In genomic region chr7:70035509-70035908, GRCh38 we compare ENCODE assay signal across 14 cellular contexts.
A peak's percentile ranks its signal among the peaks of the same experiment; 100 is the strongest.
DNase-seq lines count a peak whose midpoint lies in the region; ATAC-seq lines count a peak whose summit lies in the region.
"Had no signal": no experiment of that assay in that cellular context is flagged by ENCODE, and none has a peak within 500 bp of the region (broad histone marks: within the 10 kb centered on the region; RNA-seq: fewer than 3 reads in every experiment).

No MANE protein-coding gene starts in this region.

- no peak for DNase-seq in Right ventricle myocardium superior
- DNase-seq in cardiac septum (ENCODE audit: low spot score) = no peak
- DNase-seq in fibroblast of gingiva (ENCODE audit: low read depth) = peak; percentile 39
- no peak for DNase-seq in left ventricle myocardium superior
- no peak for DNase-seq in NCI-H524 treated with DMSO at 0.1 percent for 48 hours (lab: John Stamatoyannopoulos, UW)
- no peak for DNase-seq in T-helper 1 cell
- DNase-seq: 8988T; CD4-positive, alpha-beta memory T cell; DMS153; DMS79; GDM1; H9 had no signal

- intact Hi-C loops in Right ventricle myocardium superior (cut with DNase I) (no loop called here), cardiac septum (cut with DNase I) (no loop called here), left ventricle myocardium superior (cut with micrococcal nuclease) (no loop called here)

- no peaks in the 10 kb centered on the region for H3K27me3 Mint-ChIP-seq in activated T-helper 17 cell treated with anti-CD3 and anti-CD28 coated beads, Interleukin-2, amount 50 U/mL, for 72 hours
- H3K27me3 Mint-ChIP-seq: CD4-positive, alpha-beta memory T cell had no signal

- H3K27ac Mint-ChIP-seq in activated T-helper 17 cell treated with anti-CD3 and anti-CD28 coated beads, Interleukin-2, amount 50 U/mL, for 72 hours = no peak overlapping the region
- H3K27ac Mint-ChIP-seq: CD4-positive, alpha-beta memory T cell; H9 had no signal

- no peak overlapping the region for H3K4me3 Mint-ChIP-seq in activated T-helper 17 cell treated with anti-CD3 and anti-CD28 coated beads, Interleukin-2, amount 50 U/mL, for 72 hours
- H3K4me3 Mint-ChIP-seq: CD14-positive monocyte; CD4-positive, alpha-beta memory T cell; H9 had no signal

- H3K9me3 Mint-ChIP-seq in activated T-helper 17 cell treated with anti-CD3 and anti-CD28 coated beads, Interleukin-2, amount 50 U/mL, for 72 hours = no peaks in the 10 kb centered on the region
- H3K9me3 Mint-ChIP-seq: H9 had no signal

- H3K4me1 Mint-ChIP-seq in activated T-helper 17 cell treated with anti-CD3 and anti-CD28 coated beads, Interleukin-2, amount 50 U/mL, for 72 hours = no peaks in the 10 kb centered on the region
- H3K4me1 Mint-ChIP-seq: CD4-positive, alpha-beta memory T cell had no signal

- peak; percentile 80 for ATAC-seq in Right ventricle myocardium superior (ENCODE audit: poor library complexity)
- peak; percentile 82 for ATAC-seq in left ventricle myocardium superior
- ATAC-seq in activated T-helper 17 cell treated with anti-CD3 and anti-CD28 coated beads, Interleukin-2, amount 50 U/mL, for 72 hours (replicated peaks) = no peak

- H3K36me3 Mint-ChIP-seq in activated T-helper 17 cell treated with anti-CD3 and anti-CD28 coated beads, Interleukin-2, amount 50 U/mL, for 72 hours (ENCODE audit: low read depth) = no peaks in the 10 kb centered on the region
- H3K36me3 Mint-ChIP-seq: CD14-positive monocyte; CD4-positive, alpha-beta memory T cell had no signal
